ENCODE assay signal across 19 cellular contexts in genomic region chr1:18912550-18912949, GRCh38. TPM values are rescaled to one million over a fixed set of nuclear protein-coding genes. Genes with fewer than 3 reads are reported as not detected.
DNase-seq lines count a peak whose midpoint lies in the region; ATAC-seq, FAIRE-seq and TF ChIP-seq lines count a peak whose summit lies in the region.
"Had no signal": no experiment of that assay in that cellular context is flagged by ENCODE, and none has a peak within 500 bp of the region (broad histone marks: within the 10 kb centered on the region; RNA-seq: fewer than 3 reads in every experiment).

No MANE protein-coding gene starts in this region.

- H4K8ac ChIP-seq in H1 (ENCODE audit: extremely low read depth, insufficient read depth, low read length) (no peak overlapping the region), trophoblast cell (ENCODE audit: low read depth, low read length) (no peak overlapping the region)

- H4K12ac ChIP-seq in trophoblast cell (ENCODE audit: low read depth, low read length), result no peak overlapping the region

- CTCF ChIA-PET in H1 (lab: Charles Lee; ENCODE audit: partially characterized antibody), result interaction anchor here (0.6 to 6.3 kb wide), 49 partner anchors 8 to 743 kb away, joined by 3 to 109 read pairs (median 8); partner anchors contain the start of genes ALDH4A1 and IFFO2

- H3K9me3 ChIP-seq in BLaER1, result peaks cover 13% of the 10 kb centered on the region
- H3K9me3 ChIP-seq in GM23248 (ENCODE audit: low read depth), result no peaks in the 10 kb centered on the region
- no peaks in the 10 kb centered on the region for H3K9me3 ChIP-seq in H1 (ENCODE audit: insufficient read depth in 2 of 2, low read depth in 1 of 2, low read length in 1 of 2)
- H3K9me3 ChIP-seq in trophoblast cell (ENCODE audit: insufficient read depth, low read depth, low read length), result peaks cover 3% of the 10 kb centered on the region
- H3K9me3 ChIP-seq: left lung, mucosa of descending colon had no signal

- TF ChIP-seq RAD21 in H1 (IDR thresholded peaks at IDR 0.05 in 1 of 2, conservative IDR thresholded peaks at IDR 0.05 in 1 of 2; ENCODE audit: low read depth in 2 of 2, low read length in 2 of 2), result no peak

- no peaks in the 10 kb centered on the region for H3K79me2 ChIP-seq in GM23248 (ENCODE audit: insufficient read depth)
- H3K79me2 ChIP-seq in H1 (ENCODE audit: control insufficient read depth in 1 of 2, insufficient read depth in 2 of 2, low read length in 2 of 2), result no peaks in the 10 kb centered on the region
- no peaks in the 10 kb centered on the region for H3K79me2 ChIP-seq in trophoblast cell (ENCODE audit: control insufficient read depth, insufficient read depth, low read length, poor library complexity)
- H3K79me2 ChIP-seq: hepatocyte had no signal

- H3K4ac ChIP-seq in H1 (replicated peaks; ENCODE audit: insufficient read length, low read depth, low read length) (no peak overlapping the region), trophoblast cell (ENCODE audit: low read depth, low read length) (no peak overlapping the region)

- DNase-seq in GM23248, result no peak
- DNase-seq in H1 (ENCODE audit: low read depth in 1 of 2, low spot score in 2 of 2), result no peak
- no peak for DNase-seq in trophoblast cell
- DNase-seq in lower leg skin (ENCODE audit: low spot score in 2 of 2), result no peak
- no peak for DNase-seq in cerebellar nuclear complex (lab: John Stamatoyannopoulos, UW)

- no peaks in the 10 kb centered on the region for H3K9me2 ChIP-seq in GM23248 (ENCODE audit: insufficient read depth)

- H2AK5ac ChIP-seq in H1 (ENCODE audit: low read depth, low read length), result no peak overlapping the region
- no peak overlapping the region for H2AK5ac ChIP-seq in trophoblast cell (ENCODE audit: low read length)

- H2BK120ac ChIP-seq in H1 (replicated peaks; ENCODE audit: low read depth, low read length) (no peak overlapping the region), trophoblast cell (ENCODE audit: insufficient read depth, low read length, poor library complexity) (no peak overlapping the region)

- H2AFZ ChIP-seq in GM23248 (no peak overlapping the region; the same call in 1 of the 2 replicates), H1 (ENCODE audit: low read length) (no peak overlapping the region), trophoblast cell (ENCODE audit: insufficient read depth, low read length, poor library complexity) (no peak overlapping the region)
- H2AFZ ChIP-seq: hepatocyte had no signal

- H3K23ac ChIP-seq in H1 (ENCODE audit: insufficient read length) (no peak overlapping the region), trophoblast cell (ENCODE audit: low read length) (no peak overlapping the region)

- H2BK15ac ChIP-seq in H1 (ENCODE audit: low read length), result no peak overlapping the region

- no peak for ATAC-seq in HG02763 (IDR thresholded peaks at IDR 0.05; ENCODE audit: unreplicated experiment)

- H3F3A ChIP-seq in GM23248 (ENCODE audit: insufficient read depth), result no peaks in the 10 kb centered on the region

- no peak overlapping the region for H2BK12ac ChIP-seq in H1 (ENCODE audit: low read depth, low read length)
- peak overlapping the region; percentile 12 for H2BK12ac ChIP-seq in trophoblast cell (ENCODE audit: low read length)

- intact Hi-C loops in lower leg skin (cut with DNase I; ENCODE audit: low total_unique reads), result no loop called here

- no peak overlapping the region for H3K56ac ChIP-seq in H1 (replicated peaks; ENCODE audit: insufficient read length, low read depth, low read length)

- H3K23me2 ChIP-seq in H1 (ENCODE audit: low read depth, low read length), result no peaks in the 10 kb centered on the region

- H4K5ac ChIP-seq in H1 (ENCODE audit: insufficient read length, low read depth, low read length), result no peak overlapping the region

- H3K4me2 ChIP-seq in BLaER1 (peak overlapping the region; percentile 34), GM23248 (ENCODE audit: unreplicated experiment) (no peak overlapping the region), H1 (ENCODE audit: insufficient read depth in 1 of 2, low read depth in 2 of 2, low read length in 2 of 2) (no peak overlapping the region), trophoblast cell (ENCODE audit: low read length) (no peak overlapping the region)
- H3K4me2 ChIP-seq: hepatocyte had no signal

- no peak for FAIRE-seq in H1 (lab: Jason Lieb, UNC)

- no peak for TF ChIP-seq CTCF in H1 (IDR thresholded peaks at IDR 0.05; ENCODE audit: control extremely low read depth in 1 of 3, insufficient read depth in 1 of 3, low read depth in 1 of 3, low read length in 3 of 3)
- no peak for TF ChIP-seq CTCF in lower leg skin (IDR thresholded peaks at IDR 0.05)

- no peaks in the 10 kb centered on the region for H3K79me1 ChIP-seq in H1 (ENCODE audit: low read depth, low read length)
- peaks cover 6% of the 10 kb centered on the region for H3K79me1 ChIP-seq in trophoblast cell (ENCODE audit: low read length)

- WGBS in GM23248 (ENCODE audit: low coverage in 1 of 2, low lambda C conversion rate in 2 of 2, missing lambda C conversion rate in 2 of 2), 2 experiments, result 68 to 73% methylated on average over 3 of the region's 3 CpGs
- 83% methylated on average over 3 of the region's 3 CpGs; no CpG with 5 or more reads in 1 of the 2 experiments for WGBS in H1 (ENCODE audit: extremely low coverage in 1 of 2, insufficient coverage in 1 of 2, insufficient read length in 1 of 2, insufficient replicate concordance in 2 of 2, low coverage in 1 of 2, low lambda C conversion rate in 2 of 2, missing lambda C conversion rate in 1 of 2), 2 experiments
- WGBS in trophoblast cell (ENCODE audit: extremely low coverage, insufficient coverage, insufficient read length), result no CpG with 5 or more reads among the region's 3 CpGs
- 49 to 52% methylated on average over 3 of the region's 3 CpGs for WGBS in lower leg skin, 2 donors

- POLR2A ChIA-PET in H1 (lab: Charles Lee; ENCODE audit: partially characterized antibody), result interaction anchor here (1.0 to 2.5 kb wide), 4 partner anchors 10 to 47 kb away, joined by 3 to 11 read pairs (median 4); partner anchors contain the start of gene ALDH4A1

- H3K36me3 ChIP-seq in BLaER1, result peaks cover 63% of the 10 kb centered on the region
- H3K36me3 ChIP-seq in GM23248 (ENCODE audit: low read depth), result peaks cover 6% of the 10 kb centered on the region; the same call in 1 of the 2 replicates
- H3K36me3 ChIP-seq in H1 (ENCODE audit: control insufficient read depth in 2 of 4, insufficient read depth in 4 of 4, low read length in 3 of 4), result no peaks in the 10 kb centered on the region
- H3K36me3 ChIP-seq in trophoblast cell (ENCODE audit: control insufficient read depth in 1 of 2, insufficient read depth in 2 of 2, low read length in 2 of 2), result peaks cover 67 to 69% of the 10 kb centered on the region in 2 experiments

- H3K4me3 ChIP-seq in BLaER1 (no peak overlapping the region), GM23248 (no peak overlapping the region), H1 (ENCODE audit: extremely low read depth in 1 of 4, insufficient read depth in 2 of 4, low read depth in 3 of 4, low read length in 4 of 4) (no peak overlapping the region), trophoblast cell (ENCODE audit: low read depth, low read length) (no peak overlapping the region), lower leg skin (ENCODE audit: low read depth, poor library complexity, severe bottlenecking) (no peak overlapping the region)
- H3K4me3 ChIP-seq: hepatocyte, left lung, mucosa of descending colon, SK-N-MC had no signal

- H4K91ac ChIP-seq in H1 (replicated peaks; ENCODE audit: insufficient read length, low read length) (no peak overlapping the region), trophoblast cell (ENCODE audit: low read depth, low read length) (no peak overlapping the region)

- H2BK20ac ChIP-seq in H1 (ENCODE audit: low read length), result no peak overlapping the region

- in situ Hi-C loops in GM23248 (cut with MboI), result no loop called here

- TF ChIP-seq POLR2A in H1 (IDR thresholded peaks at IDR 0.05; ENCODE audit: control extremely low read depth in 1 of 2, low read depth in 2 of 2, low read length in 2 of 2) (no peak), lower leg skin (IDR thresholded peaks at IDR 0.05) (no peak)

- H4K20me1 ChIP-seq in BLaER1 (0 out of 2 replicates have a peak, but pooled peaks cover 8% of the 10 kb centered on the region), GM23248 (ENCODE audit: insufficient read depth) (no peaks in the 10 kb centered on the region), H1 (replicated peaks in 1 of 2; ENCODE audit: control insufficient read depth in 1 of 2, insufficient read depth in 2 of 2, low read length in 2 of 2) (no peaks in the 10 kb centered on the region)

- H3K14ac ChIP-seq in H1 (ENCODE audit: insufficient read length) (no peak overlapping the region), trophoblast cell (ENCODE audit: low read length) (no peak overlapping the region)

- H2BK5ac ChIP-seq in H1 (ENCODE audit: low read depth, low read length), result no peak overlapping the region
- H2BK5ac ChIP-seq in trophoblast cell (ENCODE audit: low read depth, low read length, poor library complexity), result no peak overlapping the region

- no peak for TF ChIP-seq EP300 in H1 (IDR thresholded peaks at IDR 0.05; ENCODE audit: borderline replicate concordance in 1 of 2, low read depth in 2 of 2, low read length in 2 of 2)

- H3K18ac ChIP-seq in H1 (ENCODE audit: extremely low read depth, low read length) (no peak overlapping the region), trophoblast cell (ENCODE audit: low read length) (peak overlapping the region; percentile 7)

- H3K27me3 ChIP-seq in BLaER1 (no peaks in the 10 kb centered on the region), GM23248 (replicated peaks; ENCODE audit: insufficient read depth) (no peaks in the 10 kb centered on the region), H1 (replicated peaks in 1 of 4; ENCODE audit: control insufficient read depth in 3 of 4, extremely low read depth in 1 of 4, insufficient read depth in 3 of 4, low read length in 3 of 4) (no peaks in the 10 kb centered on the region), trophoblast cell (ENCODE audit: insufficient read depth, low read length) (no peaks in the 10 kb centered on the region)
- H3K27me3 ChIP-seq: hepatocyte, left lung had no signal

- H3K4me1 ChIP-seq in BLaER1, result peaks cover 65% of the 10 kb centered on the region
- H3K4me1 ChIP-seq in GM23248 (ENCODE audit: insufficient read depth), result peaks cover 9% of the 10 kb centered on the region; the same call in 1 of the 2 replicates
- peaks cover 0 to 2% (median 0%) of the 10 kb centered on the region in 4 experiments; a peak in 1 of 7 replicates for H3K4me1 ChIP-seq in H1 (replicated peaks in 1 of 4; ENCODE audit: control insufficient read depth in 3 of 4, insufficient read depth in 4 of 4, low read length in 3 of 4)
- peaks cover 9 to 14% of the 10 kb centered on the region in 2 experiments for H3K4me1 ChIP-seq in trophoblast cell (ENCODE audit: control insufficient read depth in 1 of 2, insufficient read depth in 2 of 2, low read length in 2 of 2)

- no peak overlapping the region for H3K9ac ChIP-seq in BLaER1
- H3K9ac ChIP-seq in GM23248, result peak overlapping the region; percentile 65; the same call in 1 of the 2 replicates
- no peak overlapping the region for H3K9ac ChIP-seq in H1 (replicated peaks in 1 of 4; ENCODE audit: extremely low read depth in 1 of 4, low read depth in 3 of 4, low read length in 3 of 4)
- H3K9ac ChIP-seq in trophoblast cell (ENCODE audit: low read length), result no peak overlapping the region

- peak overlapping the region; percentile 67; the same call in 1 of the 2 replicates for H3K27ac ChIP-seq in BLaER1
- no peak overlapping the region for H3K27ac ChIP-seq in GM23248
- H3K27ac ChIP-seq in H1 (ENCODE audit: low read depth, low read length), result no peak overlapping the region
- no peak overlapping the region for H3K27ac ChIP-seq in trophoblast cell (ENCODE audit: low read depth, low read length)
- H3K27ac ChIP-seq: hepatocyte, VCaP had no signal

RNA-seq across cellular contexts. Expression of gene ALDH4A1, which starts 10.2 kb away (rescaled TPM):
- total RNA-seq in GM23248 (2014; rRNA removed; shearing (Covaris generic)), result 13.3 and 26.4 TPM in 2 replicates
- 10.9 and 11.2 TPM in 2 replicates for polyA plus RNA-seq in GM23248 (2016; fragmentation: Nextera tagmentation; extraction: Ambion mirVana)
- 29.4 and 30.3 TPM in 2 replicates for total RNA-seq in H1 (2021; fragmentation: NEBNext Ultra II Directional; extraction: Animal tissue kit (Norgen Biotek cat#: 25700))
- polyA plus RNA-seq in H1 (2011; rRNA removed), result 35.9 and 57.4 TPM in 2 replicates
- 61.4 TPM for polyA plus RNA-seq in H1 (2011; cell fraction: cytosol; rRNA removed)
- 95.8 TPM for polyA plus RNA-seq in H1 (2011; cell fraction: nucleus; rRNA removed)
- 25.3 to 32.9 TPM (median 31.9 TPM) in 4 replicates for polyA plus RNA-seq in H1 (2012, experiment 1 of 2)
- 35.0 TPM for polyA plus RNA-seq in H1 (2012, experiment 2 of 2)
- 18.9 TPM for polyA plus RNA-seq in H1 (2013, experiment 1 of 2)
- polyA plus RNA-seq in H1 (2013, experiment 2 of 2), result 16.0 TPM
- 20.3 and 22.0 TPM in 2 replicates for polyA minus RNA-seq in H1 (2011; rRNA and poly(A)+ RNA removed)
- polyA minus RNA-seq in H1 (2011; cell fraction: cytosol; rRNA and poly(A)+ RNA removed), result 21.8 TPM
- 21.5 TPM for polyA minus RNA-seq in H1 (2011; cell fraction: nucleus; rRNA and poly(A)+ RNA removed)
- polyA plus RNA-seq in trophoblast cell (2013), result 34.2 and 35.7 TPM in 2 replicates
- total RNA-seq in lower leg skin, result 10 to 100 TPM; 16.5 to 25.8 (median 22.1) TPM

RNA-seq across cellular contexts. Expression of gene IFFO2, which starts 43.9 kb away (rescaled TPM):
- total RNA-seq in GM23248 (2014; rRNA removed; shearing (Covaris generic)), result 12.8 and 13.2 TPM in 2 replicates
- 0.60 and 1.1 TPM in 2 replicates for polyA plus RNA-seq in GM23248 (2016; fragmentation: Nextera tagmentation; extraction: Ambion mirVana)
- total RNA-seq in H1 (2021; fragmentation: NEBNext Ultra II Directional; extraction: Animal tissue kit (Norgen Biotek cat#: 25700)), result 8.7 and 10.4 TPM in 2 replicates
- 6.6 and 13.7 TPM in 2 replicates for polyA plus RNA-seq in H1 (2011; rRNA removed)
- polyA plus RNA-seq in H1 (2011; cell fraction: cytosol; rRNA removed), result 5.2 TPM
- 8.2 TPM for polyA plus RNA-seq in H1 (2011; cell fraction: nucleus; rRNA removed)
- polyA plus RNA-seq in H1 (2012, experiment 1 of 2), result 4.2 to 6.0 TPM (median 5.4 TPM) in 4 replicates
- 5.2 TPM for polyA plus RNA-seq in H1 (2012, experiment 2 of 2)
- polyA plus RNA-seq in H1 (2013, experiment 1 of 2), result 3.5 TPM
- 3.6 TPM for polyA plus RNA-seq in H1 (2013, experiment 2 of 2)
- polyA minus RNA-seq in H1 (2011; rRNA and poly(A)+ RNA removed), result 4.0 and 4.8 TPM in 2 replicates
- polyA minus RNA-seq in H1 (2011; cell fraction: cytosol; rRNA and poly(A)+ RNA removed), result 4.8 TPM
- polyA minus RNA-seq in H1 (2011; cell fraction: nucleus; rRNA and poly(A)+ RNA removed), result 2.6 TPM
- polyA plus RNA-seq in trophoblast cell (2013), result 18.2 and 19.5 TPM in 2 replicates
- 100 to 1,000 TPM; 317 to 562 (median 451) TPM for total RNA-seq in lower leg skin

RNA-seq across cellular contexts. Expression of gene TAS1R2, which starts 53.1 kb away (rescaled TPM):
- not detected in 2 replicates for total RNA-seq in GM23248 (2014; rRNA removed; shearing (Covaris generic))
- polyA plus RNA-seq in GM23248 (2016; fragmentation: Nextera tagmentation; extraction: Ambion mirVana) (not detected in 2 replicates), H1 (2011; rRNA removed) (not detected in 2 replicates)
- total RNA-seq in H1 (2021; fragmentation: NEBNext Ultra II Directional; extraction: Animal tissue kit (Norgen Biotek cat#: 25700)), result not detected in 2 replicates
- not detected for polyA plus RNA-seq in H1 (2011; cell fraction: cytosol; rRNA removed)
- polyA plus RNA-seq in H1 (2011; cell fraction: nucleus; rRNA removed), result not detected
- polyA plus RNA-seq in H1 (2012, experiment 1 of 2), result not detected in 4 replicates
- not detected for polyA plus RNA-seq in H1 (2012, experiment 2 of 2)
- polyA plus RNA-seq in H1 (2013, experiment 1 of 2), result not detected
- polyA plus RNA-seq in H1 (2013, experiment 2 of 2), result not detected
- polyA minus RNA-seq in H1 (2011; rRNA and poly(A)+ RNA removed), result not detected in 2 replicates
- not detected for polyA minus RNA-seq in H1 (2011; cell fraction: cytosol; rRNA and poly(A)+ RNA removed)
- polyA minus RNA-seq in H1 (2011; cell fraction: nucleus; rRNA and poly(A)+ RNA removed), result not detected
- polyA plus RNA-seq in trophoblast cell (2013), result 0.01 TPM in 1 of 2 replicates, not detected in the other
- total RNA-seq in lower leg skin, result under 1 TPM in 1 of 4 donors, not detected in 3; 0.38 TPM
- total RNA-seq: activated naive CD4-positive, alpha-beta T cell treated with anti-CD3 and anti-CD28 coated beads, Interleukin-2, amount 50 U/mL, for 72 hours; activated T-helper 1 cell treated with anti-CD3 and anti-CD28 coated beads, Interleukin-12 subunit alpha, Interleukin-12 subunit beta, Interleukin-2, Interleukin-4 antibody, amounts not matched to agents 30 ng/mL and 10 ng/mL and 1 ng/mL, durations not matched to agents 14 hours and 24 hours and 36 hours; aorta; epithelial cell of proximal tubule; hepatocyte; HFFc6; left lung; MCF 10A; mucosa of descending colon had no signal
- polyA plus RNA-seq: aorta, hepatocyte, neural cell had no signal

Comparison
In these comparisons a context has a peak if more than half of its experiments do, and no peak if none do; other contexts are left out.
1. RNA of gene IFFO2, which starts 43.9 kb away (total RNA-seq): 317 to 562 TPM in lower leg skin; 12.8 to 13.2 TPM in GM23248 and 8.7 to 10.4 TPM in H1; every median in the first group is over 10 times any median in the second.